ENCODE assay signal across 24 cellular contexts in genomic region chr3:153762411-153763235, GRCh38.
"Had no signal": no experiment of that assay in that cellular context is flagged by ENCODE, and none has a peak within 500 bp of the region (broad histone marks: within the 10 kb centered on the region; RNA-seq: fewer than 3 reads in every experiment).

No MANE protein-coding gene starts in this region.

- H3K36me3 ChIP-seq: esophagus squamous epithelium, gastroesophageal sphincter, heart right ventricle, stomach, thoracic aorta, upper lobe of right lung had no signal

- H3K4me1 ChIP-seq: gastroesophageal sphincter, heart right ventricle, psoas muscle, stomach, upper lobe of right lung had no signal

- H3K9me3 ChIP-seq: esophagus squamous epithelium, gastroesophageal sphincter, mucosa of descending colon, psoas muscle, stomach, thoracic aorta, upper lobe of right lung had no signal

- H3K4me3 ChIP-seq: esophagus squamous epithelium, gastroesophageal sphincter, heart right ventricle, mucosa of descending colon, psoas muscle, skin epidermis, stomach, thoracic aorta, upper lobe of right lung had no signal

- H3K4me1 Mint-ChIP-seq: activated CD4-positive, alpha-beta T cell treated with anti-CD3 and anti-CD28 coated beads for 36 hours; immature natural killer cell; memory B cell; naive B cell; neural crest cell; WTC11 had no signal

- DNase-seq: activated CD4-positive, alpha-beta T cell treated with anti-CD3 and anti-CD28 coated beads for 36 hours; activated CD4-positive, alpha-beta T cell treated with anti-CD3 and anti-CD28 coated beads, Interleukin-2, amount 50 U/mL, for 48 hours; amniotic stem cell; dermis blood vessel endothelial cell; effector memory CD4-positive, alpha-beta T cell; esophagus squamous epithelium; heart right ventricle; immature natural killer cell; kidney glomerular epithelial cell; left ventricle myocardium superior; mucosa of descending colon; naive B cell; psoas muscle; right cardiac atrium; stomach; upper lobe of right lung had no signal

- H3K27ac Mint-ChIP-seq: activated CD4-positive, alpha-beta T cell treated with anti-CD3 and anti-CD28 coated beads for 36 hours; activated naive CD8-positive, alpha-beta T cell; immature natural killer cell; memory B cell; naive B cell; T-helper 2 cell treated with Interferon-gamma antibody and Interleukin-4, amounts not matched to agents 5 μg/mL and 100 μg/mL, for 36 hours; WTC11 had no signal

- H3K4me3 Mint-ChIP-seq: activated CD4-positive, alpha-beta T cell treated with anti-CD3 and anti-CD28 coated beads for 36 hours; activated naive CD8-positive, alpha-beta T cell; immature natural killer cell; memory B cell; naive B cell; neural crest cell; T-helper 2 cell treated with Interferon-gamma antibody and Interleukin-4, amounts not matched to agents 5 μg/mL and 100 μg/mL, for 36 hours; WTC11 had no signal

- ATAC-seq: activated CD4-positive, alpha-beta T cell treated with anti-CD3 and anti-CD28 coated beads for 36 hours; gastroesophageal sphincter; heart right ventricle; left ventricle myocardium superior; mucosa of descending colon; psoas muscle; right cardiac atrium; upper lobe of right lung; WTC11 had no signal

- H3K9me3 Mint-ChIP-seq: immature natural killer cell, neural crest cell had no signal

- H3K27me3 ChIP-seq: esophagus squamous epithelium, gastroesophageal sphincter, heart right ventricle, stomach, upper lobe of right lung had no signal

- H3K36me3 Mint-ChIP-seq: activated naive CD8-positive, alpha-beta T cell; immature natural killer cell; memory B cell; WTC11 had no signal

- H3K27ac ChIP-seq: esophagus squamous epithelium, gastroesophageal sphincter, heart right ventricle, psoas muscle, skin epidermis, stomach, thoracic aorta, upper lobe of right lung had no signal
